In genomic region chr1:207304710-207305151, GRCh38 we compare ENCODE assay signal across 21 cellular contexts. TPM values are rescaled to one million over a fixed set of nuclear protein-coding genes. Genes with fewer than 3 reads are reported as not detected.
A peak's percentile ranks its signal among the peaks of the same experiment; 100 is the strongest.
DNase-seq lines count a peak whose midpoint lies in the region; ATAC-seq, FAIRE-seq and TF ChIP-seq lines count a peak whose summit lies in the region.
"Had no signal": no experiment of that assay in that cellular context is flagged by ENCODE, and none has a peak within 500 bp of the region (broad histone marks: within the 10 kb centered on the region; RNA-seq: fewer than 3 reads in every experiment).

No MANE protein-coding gene starts in this region.

- FAIRE-seq in urothelium cell line (lab: Jason Lieb, UNC), result no peak
- FAIRE-seq: GM12892, RCC 7860 had no signal

- TF ChIP-seq CTCF in MCF 10A (IDR thresholded peaks at IDR 0.05; ENCODE audit: unreplicated experiment) (no peak), breast epithelium (IDR thresholded peaks at IDR 0.05) (no peak), RWPE2 (IDR thresholded peaks at IDR 0.05; ENCODE audit: poor library complexity, severe bottlenecking) (no peak), fibroblast of mammary gland (conservative IDR thresholded peaks at IDR 0.05; ENCODE audit: control insufficient read depth, insufficient read depth, low read depth, low read length) (no peak), stomach (IDR thresholded peaks at IDR 0.05) (no peak), BE2C (IDR thresholded peaks at IDR 0.05; ENCODE audit: low read depth, low read length) (no peak)

- TF ChIP-seq EP300 in stomach (IDR thresholded peaks at IDR 0.05), result no peak

- CTCF ChIA-PET in MCF 10A (lab: Yijun Ruan, JAX), result interaction anchor here (0.7 to 1.1 kb wide), 3 partner anchors 17 to 717 kb away, joined by 3 read pairs; partner anchors contain the start of gene CD55

- H3K36me3 Mint-ChIP-seq in MCF 10A (ENCODE audit: insufficient read depth, unreplicated experiment), result no peaks in the 10 kb centered on the region

- no peaks in the 10 kb centered on the region for H3K9me3 ChIP-seq in breast epithelium
- no peaks in the 10 kb centered on the region for H3K9me3 ChIP-seq in RWPE2 (ENCODE audit: severe bottlenecking)
- no peaks in the 10 kb centered on the region for H3K9me3 ChIP-seq in stomach
- H3K9me3 ChIP-seq in BE2C, result no peaks in the 10 kb centered on the region
- H3K9me3 ChIP-seq: vagina had no signal

- WGBS in stomach, 5 donors, result 37 to 57% (median 49%) methylated on average over 5 of the region's 5 CpGs

- H3K27ac Mint-ChIP-seq in MCF 10A (ENCODE audit: low read depth, unreplicated experiment), result no peak overlapping the region
- H3K27ac Mint-ChIP-seq: activated naive CD8-positive, alpha-beta T cell treated with anti-CD3 and anti-CD28 coated beads for 36 hours; activated T-cell treated with anti-CD3 and anti-CD28 coated beads, Interleukin-2, amount 50 U/mL, for 72 hours; CD8-positive, alpha-beta memory T cell; natural killer cell treated with Interleukin-12 subunit alpha and Interleukin-12 subunit beta and Interleukin-15 and Interleukin-18, amount 100 ng/mL, for 72 hours had no signal

- H3K4me1 Mint-ChIP-seq in MCF 10A (ENCODE audit: insufficient read depth, unreplicated experiment), result peaks cover 29% of the 10 kb centered on the region

- DNase-seq in MCF 10A (ENCODE audit: unreplicated experiment) (peak; percentile 80), breast epithelium (ENCODE audit: low spot score in 2 of 2) (no peak), RWPE2 (ENCODE audit: low spot score) (no peak), fibroblast of mammary gland (ENCODE audit: low read depth) (peak; percentile 68), urothelium cell line (ENCODE audit: low spot score) (peak; percentile 29), stomach (no peak), BE2C (no peak)
- DNase-seq: activated CD4-positive, alpha-beta T cell treated with anti-CD3 and anti-CD28 coated beads, Interleukin-2, amount 50 U/mL, for 4 hours; activated naive CD8-positive, alpha-beta T cell treated with anti-CD3 and anti-CD28 coated beads for 36 hours; activated T-cell treated with anti-CD3 and anti-CD28 coated beads, Interleukin-2, amount 50 U/mL, for 72 hours; CD8-positive, alpha-beta memory T cell; cerebellar nuclear complex; GDM1; NCI-H187 treated with DMSO at 0.1 percent for 48 hours; NCI-H69 had no signal

- H3K36me3 ChIP-seq in breast epithelium (no peaks in the 10 kb centered on the region), RWPE2 (ENCODE audit: low read depth) (no peaks in the 10 kb centered on the region), stomach (no peaks in the 10 kb centered on the region), BE2C (no peaks in the 10 kb centered on the region)
- H3K36me3 ChIP-seq: vagina had no signal

- no TSS peak for BruUV-seq in MCF 10A (replicated peaks; lab: Mats Ljungman, UMichigan)

- H3K4me3 ChIP-seq in breast epithelium, result no peak overlapping the region
- no peak overlapping the region for H3K4me3 ChIP-seq in RWPE2 (ENCODE audit: severe bottlenecking)
- no peak overlapping the region for H3K4me3 ChIP-seq in fibroblast of mammary gland (ENCODE audit: control insufficient read depth, low read depth, low read length)
- no peak overlapping the region for H3K4me3 ChIP-seq in stomach
- H3K4me3 ChIP-seq in BE2C (ENCODE audit: low read depth, low read length), result no peak overlapping the region
- H3K4me3 ChIP-seq: lung, vagina had no signal

- intact Hi-C loops in MCF 10A (cut with micrococcal nuclease), result no loop called here
- intact Hi-C loops in breast epithelium (cut with DNase I; ENCODE audit: low total_unique reads), result no loop called here
- intact Hi-C loops in stomach (cut with DNase I; ENCODE audit: low total_unique reads), result no loop called here

- ATAC-seq in RWPE2 (ENCODE audit: low read depth), result peak; percentile 85
- ATAC-seq in HG02885 (IDR thresholded peaks at IDR 0.05; ENCODE audit: poor library complexity, unreplicated experiment), result no peak
- ATAC-seq: activated T-cell treated with anti-CD3 and anti-CD28 coated beads, Interleukin-2, amount 50 U/mL, for 72 hours; natural killer cell treated with Interleukin-12 subunit alpha and Interleukin-12 subunit beta and Interleukin-15 and Interleukin-18, amount 100 ng/mL, for 72 hours had no signal

- H3K27ac ChIP-seq in breast epithelium (no peak overlapping the region), RWPE2 (ENCODE audit: poor library complexity, severe bottlenecking) (peak overlapping the region; percentile 46), stomach (peak overlapping the region in 2 of 5 donors; percentile 38 to 57)
- H3K27ac ChIP-seq: vagina had no signal

- H3K4me3 Mint-ChIP-seq in MCF 10A (ENCODE audit: unreplicated experiment), result no peak overlapping the region
- H3K4me3 Mint-ChIP-seq: activated naive CD8-positive, alpha-beta T cell treated with anti-CD3 and anti-CD28 coated beads for 36 hours; activated T-cell treated with anti-CD3 and anti-CD28 coated beads, Interleukin-2, amount 50 U/mL, for 72 hours; CD8-positive, alpha-beta memory T cell; natural killer cell treated with Interleukin-12 subunit alpha and Interleukin-12 subunit beta and Interleukin-15 and Interleukin-18, amount 100 ng/mL, for 72 hours had no signal

- H3K9me3 Mint-ChIP-seq in MCF 10A (ENCODE audit: unreplicated experiment), result peaks cover 13% of the 10 kb centered on the region
- H3K9me3 Mint-ChIP-seq: natural killer cell treated with Interleukin-12 subunit alpha and Interleukin-12 subunit beta and Interleukin-15 and Interleukin-18, amount 100 ng/mL, for 72 hours had no signal

- TF ChIP-seq POLR2A in breast epithelium (IDR thresholded peaks at IDR 0.05) (no peak), stomach (IDR thresholded peaks at IDR 0.05) (no peak)

- POLR2A ChIA-PET in MCF 10A (lab: Yijun Ruan, JAX), result interaction anchor here (0.6 to 4.6 kb wide), 11 partner anchors 8 to 537 kb away, joined by 3 to 37 read pairs (median 4); partner anchors contain the start of gene CD55

- H3K4me1 ChIP-seq in breast epithelium, result no peaks in the 10 kb centered on the region
- H3K4me1 ChIP-seq in RWPE2 (ENCODE audit: insufficient read depth, poor library complexity, severe bottlenecking), result peaks cover 24% of the 10 kb centered on the region
- peaks cover 0 to 12% (median 4%) of the 10 kb centered on the region in 4 donors for H3K4me1 ChIP-seq in stomach
- H3K4me1 ChIP-seq in BE2C, result no peaks in the 10 kb centered on the region

- no peaks in the 10 kb centered on the region for H3K27me3 ChIP-seq in breast epithelium
- no peaks in the 10 kb centered on the region for H3K27me3 ChIP-seq in RWPE2 (ENCODE audit: insufficient read depth, poor library complexity, severe bottlenecking)
- no peaks in the 10 kb centered on the region for H3K27me3 ChIP-seq in stomach
- H3K27me3 ChIP-seq in BE2C, result peaks cover 19% of the 10 kb centered on the region
- H3K27me3 ChIP-seq: vagina had no signal

- no peaks in the 10 kb centered on the region for H3K27me3 Mint-ChIP-seq in MCF 10A (ENCODE audit: insufficient read depth, unreplicated experiment)
- H3K27me3 Mint-ChIP-seq: activated naive CD8-positive, alpha-beta T cell treated with anti-CD3 and anti-CD28 coated beads for 36 hours had no signal

RNA-seq across cellular contexts. Expression of gene CD55, which starts 16.7 kb away (rescaled TPM):
- total RNA-seq in MCF 10A (2022) (159 and 213 TPM in 2 replicates), breast epithelium (100 to 1,000 TPM in 1 of 3 donors, 10 to 100 TPM in 2; 65.4 to 132 (median 67.8) TPM), stomach (100 to 1,000 TPM in 1 of 5 donors, 10 to 100 TPM in 3, 1 to 10 TPM in 1; 8.1 to 168 (median 53.6) TPM)
- polyA plus RNA-seq in stomach, result 10 to 100 TPM; 10.5 to 18.6 (median 17.7) TPM
- polyA plus RNA-seq in BE2C (2012; ENCODE audit: insufficient read depth, insufficient read length, low read depth), result 12.9 TPM

Comparison
In these comparisons a context has a peak if more than half of its experiments do, and no peak if none do; other contexts are left out.
1. DNase-seq: peak in MCF 10A (single experiment), fibroblast of mammary gland (single experiment) and urothelium cell line (single experiment); none in breast epithelium (0 of 2), RWPE2 (single experiment), stomach (single experiment) and BE2C (single experiment).